1 cellular context compared by ENCODE assay signal in the genomic region with DNA sequence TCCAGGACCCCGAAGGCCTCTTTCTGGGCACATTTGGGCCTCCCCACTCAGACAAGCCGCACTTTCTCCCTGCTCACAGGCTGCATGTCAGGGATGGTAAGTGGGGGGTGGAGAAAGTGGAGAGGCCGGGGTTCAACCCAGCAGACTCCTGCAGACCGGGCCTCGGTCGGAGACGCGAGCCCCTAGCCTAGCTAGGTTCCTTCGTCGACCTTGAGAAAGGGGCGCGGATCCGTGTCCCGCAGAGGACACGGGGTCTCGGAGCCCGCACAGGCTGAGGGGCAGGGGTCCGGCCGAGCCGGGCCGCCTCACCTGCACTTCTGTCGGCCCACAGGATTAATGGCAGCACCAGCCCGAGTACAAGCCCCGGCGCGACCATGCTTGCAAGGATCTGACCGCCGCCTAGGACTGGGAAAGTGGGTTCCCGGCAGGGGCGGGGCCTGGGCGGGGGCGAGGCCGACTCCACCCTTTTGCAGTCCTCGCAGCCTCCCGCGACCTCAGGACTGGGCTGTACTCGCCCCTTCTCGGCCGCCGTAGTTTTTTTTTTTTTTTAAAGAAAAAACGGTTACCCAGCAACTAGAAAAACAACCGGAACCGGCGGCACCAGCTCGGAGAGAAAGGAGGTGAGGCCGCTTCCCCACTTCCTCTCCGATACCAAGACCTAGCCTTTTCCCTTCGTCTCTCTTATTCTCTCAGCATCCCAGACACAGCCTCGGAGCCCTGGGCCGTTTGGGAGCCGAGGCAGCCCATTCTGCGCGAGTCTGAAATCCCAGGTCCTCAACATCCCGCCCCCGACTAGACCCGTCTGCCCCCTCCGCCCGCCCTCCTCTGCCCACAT.
TF ChIP-seq lines count a peak whose summit lies in the region.

A gene with protein sequence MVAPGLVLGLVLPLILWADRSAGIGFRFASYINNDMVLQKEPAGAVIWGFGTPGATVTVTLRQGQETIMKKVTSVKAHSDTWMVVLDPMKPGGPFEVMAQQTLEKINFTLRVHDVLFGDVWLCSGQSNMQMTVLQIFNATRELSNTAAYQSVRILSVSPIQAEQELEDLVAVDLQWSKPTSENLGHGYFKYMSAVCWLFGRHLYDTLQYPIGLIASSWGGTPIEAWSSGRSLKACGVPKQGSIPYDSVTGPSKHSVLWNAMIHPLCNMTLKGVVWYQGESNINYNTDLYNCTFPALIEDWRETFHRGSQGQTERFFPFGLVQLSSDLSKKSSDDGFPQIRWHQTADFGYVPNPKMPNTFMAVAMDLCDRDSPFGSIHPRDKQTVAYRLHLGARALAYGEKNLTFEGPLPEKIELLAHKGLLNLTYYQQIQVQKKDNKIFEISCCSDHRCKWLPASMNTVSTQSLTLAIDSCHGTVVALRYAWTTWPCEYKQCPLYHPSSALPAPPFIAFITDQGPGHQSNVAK (minus strand): TSS at position 407 of the 835 bp plus-strand sequence. CDS start 31 bp downstream, at position 376.
A gene (plus strand): TSS at position 572 of the 835 bp plus-strand sequence. CDS start 1,361 bp downstream, outside the sequence.

TF ChIP-seq in HEK293, 187 proteins besides CTCF, POLR2A, EP300 and RAD21 (continued from another document and continues in another):
- TF ChIP-seq ZNF341 (tag by site-specific recombination; IDR thresholded peaks at IDR 0.05; ENCODE audit: low read depth) = no peak
- no peak for TF ChIP-seq KLF16 (tag by site-specific recombination; IDR thresholded peaks at IDR 0.05)
- TF ChIP-seq YY2 (tag by site-specific recombination; IDR thresholded peaks at IDR 0.05) = no peak
- no peak for TF ChIP-seq ZBTB48 (tag by site-specific recombination; IDR thresholded peaks at IDR 0.05)
- peak; percentile 94 for TF ChIP-seq KLF8 (tag by site-specific recombination; IDR thresholded peaks at IDR 0.05)
- TF ChIP-seq, protein P1, sequence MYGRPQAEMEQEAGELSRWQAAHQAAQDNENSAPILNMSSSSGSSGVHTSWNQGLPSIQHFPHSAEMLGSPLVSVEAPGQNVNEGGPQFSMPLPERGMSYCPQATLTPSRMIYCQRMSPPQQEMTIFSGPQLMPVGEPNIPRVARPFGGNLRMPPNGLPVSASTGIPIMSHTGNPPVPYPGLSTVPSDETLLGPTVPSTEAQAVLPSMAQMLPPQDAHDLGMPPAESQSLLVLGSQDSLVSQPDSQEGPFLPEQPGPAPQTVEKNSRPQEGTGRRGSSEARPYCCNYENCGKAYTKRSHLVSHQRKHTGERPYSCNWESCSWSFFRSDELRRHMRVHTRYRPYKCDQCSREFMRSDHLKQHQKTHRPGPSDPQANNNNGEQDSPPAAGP (tag by site-specific recombination; IDR thresholded peaks at IDR 0.05) = no peak; the same call in 1 of the 2 replicates
- TF ChIP-seq, protein P2, sequence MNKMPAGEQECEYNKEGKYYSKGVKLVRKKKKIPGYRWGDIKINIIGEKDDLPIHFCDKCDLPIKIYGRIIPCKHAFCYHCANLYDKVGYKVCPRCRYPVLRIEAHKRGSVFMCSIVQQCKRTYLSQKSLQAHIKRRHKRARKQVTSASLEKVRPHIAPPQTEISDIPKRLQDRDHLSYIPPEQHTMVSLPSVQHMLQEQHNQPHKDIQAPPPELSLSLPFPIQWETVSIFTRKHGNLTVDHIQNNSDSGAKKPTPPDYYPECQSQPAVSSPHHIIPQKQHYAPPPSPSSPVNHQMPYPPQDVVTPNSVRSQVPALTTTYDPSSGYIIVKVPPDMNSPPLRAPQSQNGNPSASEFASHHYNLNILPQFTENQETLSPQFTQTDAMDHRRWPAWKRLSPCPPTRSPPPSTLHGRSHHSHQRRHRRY (tag by site-specific recombination; IDR thresholded peaks at IDR 0.05) = no peak
- no peak for TF ChIP-seq ZNF548 (tag by site-specific recombination; IDR thresholded peaks at IDR 0.05)
- TF ChIP-seq, protein P3, sequence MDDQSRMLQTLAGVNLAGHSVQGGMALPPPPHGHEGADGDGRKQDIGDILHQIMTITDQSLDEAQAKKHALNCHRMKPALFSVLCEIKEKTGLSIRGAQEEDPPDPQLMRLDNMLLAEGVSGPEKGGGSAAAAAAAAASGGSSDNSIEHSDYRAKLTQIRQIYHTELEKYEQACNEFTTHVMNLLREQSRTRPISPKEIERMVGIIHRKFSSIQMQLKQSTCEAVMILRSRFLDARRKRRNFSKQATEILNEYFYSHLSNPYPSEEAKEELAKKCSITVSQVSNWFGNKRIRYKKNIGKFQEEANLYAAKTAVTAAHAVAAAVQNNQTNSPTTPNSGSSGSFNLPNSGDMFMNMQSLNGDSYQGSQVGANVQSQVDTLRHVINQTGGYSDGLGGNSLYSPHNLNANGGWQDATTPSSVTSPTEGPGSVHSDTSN (CRISPR knock-in tag; IDR thresholded peaks at IDR 0.05) = no peak
- TF ChIP-seq ZNF549 (tag by site-specific recombination; IDR thresholded peaks at IDR 0.05) = no peak
- TF ChIP-seq, protein P4, sequence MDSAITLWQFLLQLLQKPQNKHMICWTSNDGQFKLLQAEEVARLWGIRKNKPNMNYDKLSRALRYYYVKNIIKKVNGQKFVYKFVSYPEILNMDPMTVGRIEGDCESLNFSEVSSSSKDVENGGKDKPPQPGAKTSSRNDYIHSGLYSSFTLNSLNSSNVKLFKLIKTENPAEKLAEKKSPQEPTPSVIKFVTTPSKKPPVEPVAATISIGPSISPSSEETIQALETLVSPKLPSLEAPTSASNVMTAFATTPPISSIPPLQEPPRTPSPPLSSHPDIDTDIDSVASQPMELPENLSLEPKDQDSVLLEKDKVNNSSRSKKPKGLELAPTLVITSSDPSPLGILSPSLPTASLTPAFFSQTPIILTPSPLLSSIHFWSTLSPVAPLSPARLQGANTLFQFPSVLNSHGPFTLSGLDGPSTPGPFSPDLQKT (IDR thresholded peaks at IDR 0.05; ENCODE audit: borderline replicate concordance, low read depth, low read length) = no peak
- TF ChIP-seq GLI4 (tag by site-specific recombination; IDR thresholded peaks at IDR 0.05) = no peak
- TF ChIP-seq SALL2 (tag by site-specific recombination; IDR thresholded peaks at IDR 0.05; ENCODE audit: borderline replicate concordance) = no peak
- no peak for TF ChIP-seq ZNF768 (tag by site-specific recombination; IDR thresholded peaks at IDR 0.05)
- no peak for TF ChIP-seq ZNF146 (tag by site-specific recombination; IDR thresholded peaks at IDR 0.05)
- no peak for TF ChIP-seq ZNF501 (tag by site-specific recombination; IDR thresholded peaks at IDR 0.05)
- TF ChIP-seq ZNF707 (tag by site-specific recombination; IDR thresholded peaks at IDR 0.05) = no peak
- TF ChIP-seq, protein P5, sequence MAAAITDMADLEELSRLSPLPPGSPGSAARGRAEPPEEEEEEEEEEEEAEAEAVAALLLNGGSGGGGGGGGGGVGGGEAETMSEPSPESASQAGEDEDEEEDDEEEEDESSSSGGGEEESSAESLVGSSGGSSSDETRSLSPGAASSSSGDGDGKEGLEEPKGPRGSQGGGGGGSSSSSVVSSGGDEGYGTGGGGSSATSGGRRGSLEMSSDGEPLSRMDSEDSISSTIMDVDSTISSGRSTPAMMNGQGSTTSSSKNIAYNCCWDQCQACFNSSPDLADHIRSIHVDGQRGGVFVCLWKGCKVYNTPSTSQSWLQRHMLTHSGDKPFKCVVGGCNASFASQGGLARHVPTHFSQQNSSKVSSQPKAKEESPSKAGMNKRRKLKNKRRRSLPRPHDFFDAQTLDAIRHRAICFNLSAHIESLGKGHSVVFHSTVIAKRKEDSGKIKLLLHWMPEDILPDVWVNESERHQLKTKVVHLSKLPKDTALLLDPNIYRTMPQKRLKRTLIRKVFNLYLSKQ (tag by site-specific recombination; IDR thresholded peaks at IDR 0.05; ENCODE audit: borderline replicate concordance) = no peak
- TF ChIP-seq ZNF155 (tag by site-specific recombination; IDR thresholded peaks at IDR 0.05) = no peak
- TF ChIP-seq, protein P6, sequence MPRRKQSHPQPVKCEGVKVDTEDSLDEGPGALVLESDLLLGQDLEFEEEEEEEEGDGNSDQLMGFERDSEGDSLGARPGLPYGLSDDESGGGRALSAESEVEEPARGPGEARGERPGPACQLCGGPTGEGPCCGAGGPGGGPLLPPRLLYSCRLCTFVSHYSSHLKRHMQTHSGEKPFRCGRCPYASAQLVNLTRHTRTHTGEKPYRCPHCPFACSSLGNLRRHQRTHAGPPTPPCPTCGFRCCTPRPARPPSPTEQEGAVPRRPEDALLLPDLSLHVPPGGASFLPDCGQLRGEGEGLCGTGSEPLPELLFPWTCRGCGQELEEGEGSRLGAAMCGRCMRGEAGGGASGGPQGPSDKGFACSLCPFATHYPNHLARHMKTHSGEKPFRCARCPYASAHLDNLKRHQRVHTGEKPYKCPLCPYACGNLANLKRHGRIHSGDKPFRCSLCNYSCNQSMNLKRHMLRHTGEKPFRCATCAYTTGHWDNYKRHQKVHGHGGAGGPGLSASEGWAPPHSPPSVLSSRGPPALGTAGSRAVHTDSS (tag by site-specific recombination; IDR thresholded peaks at IDR 0.05) = no peak
- TF ChIP-seq PRDM1 (tag by site-specific recombination; IDR thresholded peaks at IDR 0.05) = no peak
- no peak for TF ChIP-seq ZFP41 (tag by site-specific recombination; IDR thresholded peaks at IDR 0.05; ENCODE audit: borderline replicate concordance)
- no peak for TF ChIP-seq ZNF10 (tag by site-specific recombination; IDR thresholded peaks at IDR 0.05)
- no peak for TF ChIP-seq GLI2 (tag by site-specific recombination; IDR thresholded peaks at IDR 0.05; ENCODE audit: borderline replicate concordance, low read depth)
- TF ChIP-seq, protein P7, sequence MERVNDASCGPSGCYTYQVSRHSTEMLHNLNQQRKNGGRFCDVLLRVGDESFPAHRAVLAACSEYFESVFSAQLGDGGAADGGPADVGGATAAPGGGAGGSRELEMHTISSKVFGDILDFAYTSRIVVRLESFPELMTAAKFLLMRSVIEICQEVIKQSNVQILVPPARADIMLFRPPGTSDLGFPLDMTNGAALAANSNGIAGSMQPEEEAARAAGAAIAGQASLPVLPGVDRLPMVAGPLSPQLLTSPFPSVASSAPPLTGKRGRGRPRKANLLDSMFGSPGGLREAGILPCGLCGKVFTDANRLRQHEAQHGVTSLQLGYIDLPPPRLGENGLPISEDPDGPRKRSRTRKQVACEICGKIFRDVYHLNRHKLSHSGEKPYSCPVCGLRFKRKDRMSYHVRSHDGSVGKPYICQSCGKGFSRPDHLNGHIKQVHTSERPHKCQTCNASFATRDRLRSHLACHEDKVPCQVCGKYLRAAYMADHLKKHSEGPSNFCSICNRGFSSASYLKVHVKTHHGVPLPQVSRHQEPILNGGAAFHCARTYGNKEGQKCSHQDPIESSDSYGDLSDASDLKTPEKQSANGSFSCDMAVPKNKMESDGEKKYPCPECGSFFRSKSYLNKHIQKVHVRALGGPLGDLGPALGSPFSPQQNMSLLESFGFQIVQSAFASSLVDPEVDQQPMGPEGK (tag by site-specific recombination; IDR thresholded peaks at IDR 0.05) = peak; percentile 54
- no peak for TF ChIP-seq ZNF701 (tag by site-specific recombination; IDR thresholded peaks at IDR 0.05)
- no peak for TF ChIP-seq ZNF785 (tag by site-specific recombination; IDR thresholded peaks at IDR 0.05)
- TF ChIP-seq, protein P8, sequence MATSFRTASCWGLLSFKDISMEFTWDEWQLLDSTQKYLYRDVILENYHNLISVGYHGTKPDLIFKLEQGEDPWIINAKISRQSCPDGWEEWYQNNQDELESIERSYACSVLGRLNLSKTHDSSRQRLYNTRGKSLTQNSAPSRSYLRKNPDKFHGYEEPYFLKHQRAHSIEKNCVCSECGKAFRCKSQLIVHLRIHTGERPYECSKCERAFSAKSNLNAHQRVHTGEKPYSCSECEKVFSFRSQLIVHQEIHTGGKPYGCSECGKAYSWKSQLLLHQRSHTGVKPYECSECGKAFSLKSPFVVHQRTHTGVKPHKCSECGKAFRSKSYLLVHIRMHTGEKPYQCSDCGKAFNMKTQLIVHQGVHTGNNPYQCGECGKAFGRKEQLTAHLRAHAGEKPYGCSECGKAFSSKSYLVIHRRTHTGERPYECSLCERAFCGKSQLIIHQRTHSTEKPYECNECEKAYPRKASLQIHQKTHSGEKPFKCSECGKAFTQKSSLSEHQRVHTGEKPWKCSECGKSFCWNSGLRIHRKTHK (tag by site-specific recombination; IDR thresholded peaks at IDR 0.05) = no peak
- TF ChIP-seq RBAK (tag by site-specific recombination; IDR thresholded peaks at IDR 0.05) = no peak
- TF ChIP-seq BCL11B (tag by site-specific recombination; IDR thresholded peaks at IDR 0.05; ENCODE audit: low read depth) = no peak
- no peak for TF ChIP-seq MYNN (tag by site-specific recombination; IDR thresholded peaks at IDR 0.05; ENCODE audit: borderline replicate concordance)
- TF ChIP-seq, protein P9, sequence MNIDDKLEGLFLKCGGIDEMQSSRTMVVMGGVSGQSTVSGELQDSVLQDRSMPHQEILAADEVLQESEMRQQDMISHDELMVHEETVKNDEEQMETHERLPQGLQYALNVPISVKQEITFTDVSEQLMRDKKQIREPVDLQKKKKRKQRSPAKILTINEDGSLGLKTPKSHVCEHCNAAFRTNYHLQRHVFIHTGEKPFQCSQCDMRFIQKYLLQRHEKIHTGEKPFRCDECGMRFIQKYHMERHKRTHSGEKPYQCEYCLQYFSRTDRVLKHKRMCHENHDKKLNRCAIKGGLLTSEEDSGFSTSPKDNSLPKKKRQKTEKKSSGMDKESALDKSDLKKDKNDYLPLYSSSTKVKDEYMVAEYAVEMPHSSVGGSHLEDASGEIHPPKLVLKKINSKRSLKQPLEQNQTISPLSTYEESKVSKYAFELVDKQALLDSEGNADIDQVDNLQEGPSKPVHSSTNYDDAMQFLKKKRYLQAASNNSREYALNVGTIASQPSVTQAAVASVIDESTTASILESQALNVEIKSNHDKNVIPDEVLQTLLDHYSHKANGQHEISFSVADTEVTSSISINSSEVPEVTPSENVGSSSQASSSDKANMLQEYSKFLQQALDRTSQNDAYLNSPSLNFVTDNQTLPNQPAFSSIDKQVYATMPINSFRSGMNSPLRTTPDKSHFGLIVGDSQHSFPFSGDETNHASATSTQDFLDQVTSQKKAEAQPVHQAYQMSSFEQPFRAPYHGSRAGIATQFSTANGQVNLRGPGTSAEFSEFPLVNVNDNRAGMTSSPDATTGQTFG (tag by site-specific recombination; IDR thresholded peaks at IDR 0.05; ENCODE audit: borderline replicate concordance) = no peak
- TF ChIP-seq ZNF248 (tag by site-specific recombination; IDR thresholded peaks at IDR 0.05) = no peak
- TF ChIP-seq GLIS1 (tag by site-specific recombination; IDR thresholded peaks at IDR 0.05) = no peak; the same call in 1 of the 2 replicates
- TF ChIP-seq, protein P10, sequence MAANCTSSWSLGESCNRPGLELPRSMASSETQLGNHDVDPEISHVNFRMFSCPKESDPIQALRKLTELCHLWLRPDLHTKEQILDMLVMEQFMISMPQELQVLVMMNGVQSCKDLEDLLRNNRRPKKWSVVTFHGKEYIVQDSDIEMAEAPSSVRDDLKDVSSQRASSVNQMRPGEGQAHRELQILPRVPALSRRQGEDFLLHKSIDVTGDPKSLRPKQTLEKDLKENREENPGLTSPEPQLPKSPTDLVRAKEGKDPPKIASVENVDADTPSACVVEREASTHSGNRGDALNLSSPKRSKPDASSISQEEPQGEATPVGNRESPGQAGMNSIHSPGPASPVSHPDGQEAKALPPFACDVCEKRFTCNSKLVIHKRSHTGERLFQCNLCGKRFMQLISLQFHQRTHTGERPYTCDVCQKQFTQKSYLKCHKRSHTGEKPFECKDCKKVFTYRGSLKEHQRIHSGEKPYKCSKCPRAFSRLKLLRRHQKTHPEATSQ (tag by site-specific recombination; IDR thresholded peaks at IDR 0.05) = no peak
- TF ChIP-seq ZNF623 (tag by site-specific recombination; IDR thresholded peaks at IDR 0.05) = no peak
- peak; percentile 92 for TF ChIP-seq KLF1 (tag by site-specific recombination; IDR thresholded peaks at IDR 0.05)
- no peak for TF ChIP-seq ZNF521 (tag by site-specific recombination; IDR thresholded peaks at IDR 0.05)
- no peak for TF ChIP-seq ZNF394 (tag by site-specific recombination; IDR thresholded peaks at IDR 0.05; ENCODE audit: borderline replicate concordance)
- TF ChIP-seq KLF10 (tag by site-specific recombination; IDR thresholded peaks at IDR 0.05) = peak; percentile 53; the same call in 1 of the 2 replicates
- TF ChIP-seq ZNF302 (tag by site-specific recombination; IDR thresholded peaks at IDR 0.05; ENCODE audit: low read depth) = no peak
